20 cellular contexts compared by ENCODE assay signal in genomic region chr7:1391449-1391848, GRCh38.
DNase-seq lines count a peak whose midpoint lies in the region; ATAC-seq and TF ChIP-seq lines count a peak whose summit lies in the region.
"Had no signal": no experiment of that assay in that cellular context is flagged by ENCODE, and none has a peak within 500 bp of the region (broad histone marks: within the 10 kb centered on the region; RNA-seq: fewer than 3 reads in every experiment).

No MANE protein-coding gene starts in this region.

- H2AFZ ChIP-seq in osteoblast (ENCODE audit: low read length) (no peak overlapping the region), mesenchymal stem cell (ENCODE audit: low read depth, low read length) (no peak overlapping the region)

- intact Hi-C loops in Right ventricle myocardium inferior (cut with DNase I) (no loop called here), heart right ventricle (cut with DNase I) (no loop called here)

- H2BK15ac ChIP-seq in mesenchymal stem cell (ENCODE audit: low read depth, poor library complexity, severe bottlenecking) = no peak overlapping the region

- H3K18ac ChIP-seq in mesenchymal stem cell (ENCODE audit: low read depth in 1 of 2, low read length in 2 of 2) = no peak overlapping the region

- no peaks in the 10 kb centered on the region for H3K79me1 ChIP-seq in mesenchymal stem cell (replicated peaks; ENCODE audit: low read length, poor library complexity, severe bottlenecking)

- H3K9me3 ChIP-seq in heart right ventricle (peaks cover 0 to 29% (median 6%) of the 10 kb centered on the region in 11 donors), HEK293 (ENCODE audit: control insufficient read depth, insufficient read depth, low read depth, low read length) (no peaks in the 10 kb centered on the region), osteoblast (ENCODE audit: low read depth, low read length) (peaks cover 10% of the 10 kb centered on the region), mesenchymal stem cell (ENCODE audit: control insufficient read depth, low read length) (peaks cover 21% of the 10 kb centered on the region)
- H3K9me3 ChIP-seq: BE2C had no signal

- no peaks in the 10 kb centered on the region for H3K36me3 ChIP-seq in heart right ventricle
- no peaks in the 10 kb centered on the region for H3K36me3 ChIP-seq in H7 (replicated peaks; ENCODE audit: control insufficient read depth, insufficient read depth, low read length)
- H3K36me3 ChIP-seq in HEK293 (ENCODE audit: control insufficient read depth in 2 of 2, insufficient read depth in 1 of 2, low read length in 2 of 2) = no peaks in the 10 kb centered on the region
- H3K36me3 ChIP-seq in osteoblast (ENCODE audit: insufficient read depth, low read length) = no peaks in the 10 kb centered on the region
- no peaks in the 10 kb centered on the region for H3K36me3 ChIP-seq in mesenchymal stem cell (ENCODE audit: control insufficient read depth in 1 of 2, insufficient read depth in 2 of 2, low read depth in 1 of 2, low read length in 2 of 2)
- H3K36me3 ChIP-seq: BE2C, BLaER1 had no signal

- no peak overlapping the region for H4K91ac ChIP-seq in mesenchymal stem cell (ENCODE audit: low read length)

- no peak overlapping the region for H3K23ac ChIP-seq in mesenchymal stem cell (ENCODE audit: low read length in 2 of 2)

- no peak overlapping the region for H2AK5ac ChIP-seq in mesenchymal stem cell (ENCODE audit: low read length, severe bottlenecking)

- no peak overlapping the region for H2BK5ac ChIP-seq in mesenchymal stem cell (ENCODE audit: low read depth, low read length, poor library complexity, severe bottlenecking)

- no peak overlapping the region for H2BK12ac ChIP-seq in mesenchymal stem cell (ENCODE audit: low read length in 2 of 2)

- no peaks in the 10 kb centered on the region for H4K20me1 ChIP-seq in osteoblast (ENCODE audit: insufficient read depth, low read length)
- H4K20me1 ChIP-seq: BLaER1 had no signal

- H3K9ac ChIP-seq in mesenchymal stem cell (ENCODE audit: low read length) = no peak overlapping the region
- H3K9ac ChIP-seq: BLaER1 had no signal

- POLR2A ChIA-PET in HEK293 (lab: Yijun Ruan, JAX) = no interaction called here

- H4K8ac ChIP-seq in mesenchymal stem cell (ENCODE audit: low read length) = no peak overlapping the region

- no peak overlapping the region for H2BK120ac ChIP-seq in mesenchymal stem cell (ENCODE audit: low read depth, low read length)

- CTCF ChIA-PET in HEK293 (lab: Yijun Ruan, JAX) = no interaction called here

- ATAC-seq in Right ventricle myocardium inferior (no peak), heart right ventricle (no peak)
- no peak for ATAC-seq in activated CD4-positive, CD25-positive, alpha-beta regulatory T cell treated with anti-CD3 and anti-CD28 coated beads, Interleukin-2, amount 50 U/mL, for 24 hours

- H3K14ac ChIP-seq in mesenchymal stem cell (ENCODE audit: low read length in 2 of 2) = no peak overlapping the region

- H3K4me3 ChIP-seq in heart right ventricle (no peak overlapping the region), H7 (ENCODE audit: insufficient read depth, low read depth, low read length) (no peak overlapping the region), HEK293 (ENCODE audit: low read depth, low read length) (no peak overlapping the region), osteoblast (ENCODE audit: insufficient read depth, low read length) (no peak overlapping the region), mesenchymal stem cell (ENCODE audit: insufficient read depth in 1 of 2, low read depth in 1 of 2, low read length in 2 of 2) (no peak overlapping the region)
- H3K4me3 ChIP-seq: BLaER1 had no signal

- H3K27ac ChIP-seq in heart right ventricle (no peak overlapping the region), HEK293 (ENCODE audit: extremely low read depth, low read depth, low read length) (no peak overlapping the region), osteoblast (ENCODE audit: low read depth, low read length) (no peak overlapping the region), mesenchymal stem cell (ENCODE audit: low read length, poor library complexity, severe bottlenecking) (no peak overlapping the region)

- WGBS in heart right ventricle, 2 donors = 82 to 83% methylated on average over 4 of the region's 4 CpGs
- WGBS in mesenchymal stem cell = 80% methylated on average over 4 of the region's 4 CpGs

- H3K4ac ChIP-seq in mesenchymal stem cell (ENCODE audit: low read depth in 1 of 2, low read length in 2 of 2) = no peak overlapping the region

- H3K4me1 ChIP-seq in heart right ventricle (no peaks in the 10 kb centered on the region), HEK293 (ENCODE audit: control insufficient read depth, insufficient read depth, low read length) (no peaks in the 10 kb centered on the region), osteoblast (ENCODE audit: insufficient read depth, low read length) (no peaks in the 10 kb centered on the region), mesenchymal stem cell (ENCODE audit: control insufficient read depth, insufficient read depth, low read depth, low read length) (no peaks in the 10 kb centered on the region)
- H3K4me1 ChIP-seq: BE2C had no signal

- DNase-seq in Right ventricle myocardium inferior (ENCODE audit: missing footprints) (peak; percentile 17), heart right ventricle (no peak), H7 (peak; percentile 13), osteoblast (ENCODE audit: insufficient read length, low spot score, missing footprints) (peak; percentile 77), COR-L47 (lab: John Stamatoyannopoulos, UW) (no peak), mesenchymal stem cell (no peak)
- DNase-seq: 8988T; ACHN; BE2C; C1 segment of cervical spinal cord; Caco-2; Calu3; CD4-positive, alpha-beta memory T cell; CD4-positive, CD25-positive, alpha-beta regulatory T cell; CD8-positive, alpha-beta memory T cell; DMS79 treated with DMSO at 0.1 percent for 48 hours; GF-D8 had no signal

- no peak for TF ChIP-seq CTCF in heart right ventricle (IDR thresholded peaks at IDR 0.05)
- no peak for TF ChIP-seq CTCF in HEK293 (tag by site-specific recombination; IDR thresholded peaks at IDR 0.05)
- no peak for TF ChIP-seq CTCF in osteoblast (IDR thresholded peaks at IDR 0.05; ENCODE audit: extremely low read depth, low read depth, low read length)

- no peak overlapping the region for H3K4me2 ChIP-seq in osteoblast (ENCODE audit: insufficient read depth, low read length)
- H3K4me2 ChIP-seq in mesenchymal stem cell (ENCODE audit: low read length, poor library complexity, severe bottlenecking) = no peak overlapping the region

- H3K79me2 ChIP-seq in osteoblast (ENCODE audit: insufficient read depth, low read length) = no peaks in the 10 kb centered on the region

- H3K27me3 ChIP-seq in heart right ventricle (peaks cover 0 to 76% (median 59%) of the 10 kb centered on the region in 7 donors), H7 (ENCODE audit: control insufficient read depth, insufficient read depth, low read length) (no peaks in the 10 kb centered on the region), osteoblast (ENCODE audit: insufficient read depth, low read length) (peaks cover 49% of the 10 kb centered on the region), mesenchymal stem cell (ENCODE audit: control insufficient read depth in 1 of 2, insufficient read depth in 1 of 2, low read length in 2 of 2) (peaks cover 52 to 72% of the 10 kb centered on the region in 2 experiments)
- H3K27me3 ChIP-seq: BLaER1 had no signal

TF ChIP-seq in HEK293, 187 proteins besides CTCF, POLR2A, EP300 and RAD21:
- TF ChIP-seq ZBTB21 (tag by site-specific recombination; IDR thresholded peaks at IDR 0.05) (no peak), RBAK (tag by site-specific recombination; IDR thresholded peaks at IDR 0.05) (peak; percentile 80; the same call in 1 of the 2 replicates)
TF ChIP-seq in HEK293: peak in this region for 1.

Comparison
In these comparisons a context has a peak if more than half of its experiments do, and no peak if none do; other contexts are left out.
1. DNase-seq: peak in Right ventricle myocardium inferior (single experiment), H7 (single experiment) and osteoblast (single experiment); none in heart right ventricle (0 of 2), COR-L47 (single experiment) and mesenchymal stem cell (single experiment).